In genomic region chr21:32392299-32392879, GRCh38 we compare ENCODE assay signal across 8 cellular contexts. TPM values are rescaled to one million over a fixed set of nuclear protein-coding genes. Genes with fewer than 3 reads are reported as not detected.
DNase-seq lines count a peak whose midpoint lies in the region; ATAC-seq, FAIRE-seq and TF ChIP-seq lines count a peak whose summit lies in the region.

No MANE protein-coding gene starts in this region.

- H3K36me3 ChIP-seq in SU-DHL-6 (ENCODE audit: low read length) (no peaks in the 10 kb centered on the region), fibroblast of lung (ENCODE audit: control insufficient read depth, insufficient read depth, low read length) (peaks cover 5% of the 10 kb centered on the region), pancreas (no peaks in the 10 kb centered on the region)

- peak overlapping the region; percentile 63 for H3K4me3 ChIP-seq in SU-DHL-6 (ENCODE audit: insufficient read depth, low read length, poor library complexity, severe bottlenecking)
- H3K4me3 ChIP-seq in fibroblast of lung (replicated peaks in 1 of 4; ENCODE audit: control extremely low read depth in 1 of 4, insufficient read depth in 1 of 4, low read depth in 3 of 4, low read length in 4 of 4), result peak overlapping the region; percentile 72 to 98 (median 91)
- peak overlapping the region; percentile 78 to 100 (median 85) for H3K4me3 ChIP-seq in pancreas

- H3K27me3 ChIP-seq in SU-DHL-6 (ENCODE audit: low read length), result no peaks in the 10 kb centered on the region
- no peaks in the 10 kb centered on the region for H3K27me3 ChIP-seq in fibroblast of lung (ENCODE audit: control insufficient read depth, insufficient read depth, low read length)
- H3K27me3 ChIP-seq in pancreas, result no peaks in the 10 kb centered on the region

- H3K79me2 ChIP-seq in SU-DHL-6 (ENCODE audit: insufficient read depth, low read length) (peaks cover 46% of the 10 kb centered on the region), fibroblast of lung (ENCODE audit: control insufficient read depth, insufficient read depth, low read length) (peaks cover 46% of the 10 kb centered on the region)

- H3K27ac ChIP-seq in SU-DHL-6 (ENCODE audit: low read depth, low read length) (no peak overlapping the region; the same call in 1 of the 2 replicates), fibroblast of lung (ENCODE audit: insufficient read depth, low read length) (peak overlapping the region; percentile 18), pancreas (no peak overlapping the region)

- H4K20me1 ChIP-seq in SU-DHL-6 (ENCODE audit: low read depth, low read length), result no peaks in the 10 kb centered on the region
- H4K20me1 ChIP-seq in fibroblast of lung (ENCODE audit: control insufficient read depth, extremely low read depth, insufficient read depth, low read length), result no peaks in the 10 kb centered on the region

- peaks cover 5% of the 10 kb centered on the region for H3K4me1 ChIP-seq in fibroblast of lung (ENCODE audit: control insufficient read depth, extremely low read depth, insufficient read depth, low read length)
- H3K4me1 ChIP-seq in pancreas, result peaks cover 6 to 12% (median 7%) of the 10 kb centered on the region in 3 donors

- H3K9me3 ChIP-seq in SU-DHL-6 (ENCODE audit: insufficient read depth, low read length), result no peaks in the 10 kb centered on the region
- no peaks in the 10 kb centered on the region for H3K9me3 ChIP-seq in fibroblast of lung (ENCODE audit: control insufficient read depth, insufficient read depth, low read depth, low read length)
- no peaks in the 10 kb centered on the region for H3K9me3 ChIP-seq in pancreas

- H3K4me2 ChIP-seq in SU-DHL-6 (ENCODE audit: low read depth, low read length, poor library complexity, severe bottlenecking), result peak overlapping the region; percentile 83
- H3K4me2 ChIP-seq in fibroblast of lung (ENCODE audit: extremely low read depth, insufficient read depth, low read length), result peak overlapping the region; percentile 87

- FAIRE-seq in pancreas (lab: Jason Lieb, UNC), result no peak

- intact Hi-C loops in pancreas (cut with DNase I), result no loop called here

- ATAC-seq in HG02759 (IDR thresholded peaks at IDR 0.05; ENCODE audit: unreplicated experiment) (peak; percentile 1), pancreas (peak; percentile 25 to 51 (median 36)), HG03354 (IDR thresholded peaks at IDR 0.05; ENCODE audit: poor library complexity, severe bottlenecking, unreplicated experiment) (no peak)

- TF ChIP-seq CTCF in SU-DHL-6 (IDR thresholded peaks at IDR 0.05; ENCODE audit: insufficient read depth, low read length, poor library complexity, severe bottlenecking) (no peak), fibroblast of lung (conservative IDR thresholded peaks at IDR 0.05 in 1 of 2, IDR thresholded peaks at IDR 0.05 in 1 of 2; ENCODE audit: low read depth in 1 of 2, low read length in 2 of 2) (no peak), pancreas (IDR thresholded peaks at IDR 0.05) (no peak)

- no peaks in the 10 kb centered on the region for H3F3A ChIP-seq in SU-DHL-6 (ENCODE audit: insufficient read depth)

- no peaks in the 10 kb centered on the region for H3K9me2 ChIP-seq in SU-DHL-6 (replicated peaks; ENCODE audit: insufficient read depth, low read length)

- H3K9ac ChIP-seq in SU-DHL-6 (ENCODE audit: low read length) (peak overlapping the region; percentile 68), fibroblast of lung (ENCODE audit: insufficient read depth, low read length) (peak overlapping the region; percentile 76)

- WGBS in pancreas, 2 donors, result 0% methylated on average over 32 of the region's 32 CpGs

- DNase-seq in EL (peak; percentile 13), fibroblast of lung (ENCODE audit: low read depth in 2 of 2) (peak in 1 of 2 donors; percentile 16), pancreas (no peak), superior temporal gyrus (ENCODE audit: extremely low spot score) (no peak), globus pallidus (ENCODE audit: low spot score) (no peak)

- peak overlapping the region; percentile 49 for H2AFZ ChIP-seq in SU-DHL-6 (ENCODE audit: low read depth, low read length, severe bottlenecking)
- peak overlapping the region; percentile 55 for H2AFZ ChIP-seq in fibroblast of lung (ENCODE audit: low read length)

RNA-seq across cellular contexts. Expression of gene URB1, which starts 0.4 kb away (rescaled TPM):
- total RNA-seq in fibroblast of lung (15.7 and 17.7 TPM in 2 replicates), pancreas (10 to 100 TPM in 1 of 6 donors, 1 to 10 TPM in 5; 5.9 to 11.0 (median 8.0) TPM)
- polyA plus RNA-seq in fibroblast of lung (4.3 and 7.3 TPM in 2 replicates), pancreas (1 to 10 TPM; 2.9 to 4.7 TPM)
- 6.0 and 10.0 TPM in 2 replicates for polyA plus RNA-seq in fibroblast of lung (2012)
- 16.5 and 38.7 TPM in 2 replicates for polyA minus RNA-seq in fibroblast of lung (ENCODE audit: low replicate concordance)

RNA-seq across cellular contexts. Expression of gene EVA1C, which starts 20.1 kb away (rescaled TPM):
- total RNA-seq in fibroblast of lung, result 4.4 and 4.6 TPM in 2 replicates
- 2.4 and 5.7 TPM in 2 replicates for polyA plus RNA-seq in fibroblast of lung
- polyA plus RNA-seq in fibroblast of lung (2012), result 2.2 and 6.4 TPM in 2 replicates
- 5.3 and 5.4 TPM in 2 replicates for polyA minus RNA-seq in fibroblast of lung (ENCODE audit: low replicate concordance)
- 10 to 100 TPM in 3 of 6 donors, 1 to 10 TPM in 3; 7.9 to 13.4 (median 10.6) TPM for total RNA-seq in pancreas
- polyA plus RNA-seq in pancreas, result 10 to 100 TPM; 20.7 to 35.9 TPM
